Comparison of ENCODE assay signal across 1 cellular context in the genomic region with DNA sequence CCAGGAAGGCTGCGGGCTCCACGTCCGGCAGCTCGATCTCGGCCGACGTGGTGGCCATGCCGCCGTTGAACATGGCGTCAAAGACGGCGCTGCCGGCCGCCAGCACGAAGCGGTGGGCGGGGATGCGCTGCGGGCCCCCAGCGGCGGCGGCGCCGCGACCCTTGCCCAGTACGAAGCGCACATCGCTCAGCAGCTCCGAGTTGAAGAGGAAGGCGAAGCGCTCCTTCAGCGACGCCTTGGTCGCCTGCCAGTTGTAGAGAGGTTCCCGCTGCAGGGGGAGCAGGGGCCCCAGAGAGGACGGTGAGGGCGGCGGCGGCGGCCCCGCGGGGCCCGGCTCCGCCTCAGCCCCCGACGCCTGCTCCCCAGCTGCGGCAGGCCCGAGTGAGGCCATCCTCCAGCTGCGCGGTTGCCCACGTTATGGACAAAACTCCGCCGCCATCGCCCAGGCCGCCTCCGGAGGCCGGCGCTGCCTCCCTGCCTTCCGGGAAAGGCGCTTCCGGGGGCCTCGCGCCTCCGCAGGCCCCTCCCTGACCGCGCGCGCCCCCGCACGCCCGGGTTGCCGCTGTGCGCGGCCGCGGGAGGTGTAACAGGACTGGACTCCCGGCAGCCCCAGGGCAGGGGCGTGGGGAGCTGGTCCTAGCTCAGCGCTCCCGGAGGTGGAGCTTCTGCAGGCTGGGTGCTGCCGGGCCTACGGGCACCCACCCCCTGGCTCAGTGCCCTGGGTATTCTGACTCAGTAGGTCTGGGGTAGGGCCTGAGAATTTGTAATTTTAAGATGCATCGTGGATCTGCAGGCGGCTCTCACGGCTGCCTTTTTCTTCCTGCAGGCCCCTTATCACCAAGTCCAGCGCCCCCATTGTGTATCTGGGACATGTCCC.
TF ChIP-seq lines count a peak whose summit lies in the region.

A gene (minus strand): TSS at position 492 of the 877 bp plus-strand sequence. CDS start 101 bp downstream, at position 391.

TF ChIP-seq in SK-N-SH, 30 proteins besides CTCF, POLR2A, EP300 and RAD21 (continued from another document):
- no peak for TF ChIP-seq TEAD4 (IDR thresholded peaks at IDR 0.05; ENCODE audit: borderline replicate concordance, insufficient read depth)
- TF ChIP-seq, protein P1, sequence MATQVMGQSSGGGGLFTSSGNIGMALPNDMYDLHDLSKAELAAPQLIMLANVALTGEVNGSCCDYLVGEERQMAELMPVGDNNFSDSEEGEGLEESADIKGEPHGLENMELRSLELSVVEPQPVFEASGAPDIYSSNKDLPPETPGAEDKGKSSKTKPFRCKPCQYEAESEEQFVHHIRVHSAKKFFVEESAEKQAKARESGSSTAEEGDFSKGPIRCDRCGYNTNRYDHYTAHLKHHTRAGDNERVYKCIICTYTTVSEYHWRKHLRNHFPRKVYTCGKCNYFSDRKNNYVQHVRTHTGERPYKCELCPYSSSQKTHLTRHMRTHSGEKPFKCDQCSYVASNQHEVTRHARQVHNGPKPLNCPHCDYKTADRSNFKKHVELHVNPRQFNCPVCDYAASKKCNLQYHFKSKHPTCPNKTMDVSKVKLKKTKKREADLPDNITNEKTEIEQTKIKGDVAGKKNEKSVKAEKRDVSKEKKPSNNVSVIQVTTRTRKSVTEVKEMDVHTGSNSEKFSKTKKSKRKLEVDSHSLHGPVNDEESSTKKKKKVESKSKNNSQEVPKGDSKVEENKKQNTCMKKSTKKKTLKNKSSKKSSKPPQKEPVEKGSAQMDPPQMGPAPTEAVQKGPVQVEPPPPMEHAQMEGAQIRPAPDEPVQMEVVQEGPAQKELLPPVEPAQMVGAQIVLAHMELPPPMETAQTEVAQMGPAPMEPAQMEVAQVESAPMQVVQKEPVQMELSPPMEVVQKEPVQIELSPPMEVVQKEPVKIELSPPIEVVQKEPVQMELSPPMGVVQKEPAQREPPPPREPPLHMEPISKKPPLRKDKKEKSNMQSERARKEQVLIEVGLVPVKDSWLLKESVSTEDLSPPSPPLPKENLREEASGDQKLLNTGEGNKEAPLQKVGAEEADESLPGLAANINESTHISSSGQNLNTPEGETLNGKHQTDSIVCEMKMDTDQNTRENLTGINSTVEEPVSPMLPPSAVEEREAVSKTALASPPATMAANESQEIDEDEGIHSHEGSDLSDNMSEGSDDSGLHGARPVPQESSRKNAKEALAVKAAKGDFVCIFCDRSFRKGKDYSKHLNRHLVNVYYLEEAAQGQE (IDR thresholded peaks at IDR 0.05; ENCODE audit: low read depth, low read length) = no peak
- no peak for TF ChIP-seq MEF2A (IDR thresholded peaks at IDR 0.05; ENCODE audit: borderline replicate concordance, low read depth)
- TF ChIP-seq ELF1 (IDR thresholded peaks at IDR 0.05) = peak; percentile 77
- TF ChIP-seq RCOR1 (IDR thresholded peaks at IDR 0.05; ENCODE audit: low read length) = no peak
- TF ChIP-seq NFIC (IDR thresholded peaks at IDR 0.05; ENCODE audit: borderline replicate concordance) = peak; percentile 78
- TF ChIP-seq, protein P2, sequence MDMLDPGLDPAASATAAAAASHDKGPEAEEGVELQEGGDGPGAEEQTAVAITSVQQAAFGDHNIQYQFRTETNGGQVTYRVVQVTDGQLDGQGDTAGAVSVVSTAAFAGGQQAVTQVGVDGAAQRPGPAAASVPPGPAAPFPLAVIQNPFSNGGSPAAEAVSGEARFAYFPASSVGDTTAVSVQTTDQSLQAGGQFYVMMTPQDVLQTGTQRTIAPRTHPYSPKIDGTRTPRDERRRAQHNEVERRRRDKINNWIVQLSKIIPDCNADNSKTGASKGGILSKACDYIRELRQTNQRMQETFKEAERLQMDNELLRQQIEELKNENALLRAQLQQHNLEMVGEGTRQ (IDR thresholded peaks at IDR 0.05; ENCODE audit: borderline replicate concordance, low read depth, low read length) = no peak
- TF ChIP-seq FOXM1 (IDR thresholded peaks at IDR 0.05; ENCODE audit: low read depth) = no peak
- no peak for TF ChIP-seq FOXJ3 (CRISPR knock-in tag; IDR thresholded peaks at IDR 0.05)
- peak; percentile 70 for TF ChIP-seq YY1 (IDR thresholded peaks at IDR 0.05; ENCODE audit: low read depth)
- no peak for TF ChIP-seq RFX5 (IDR thresholded peaks at IDR 0.05; ENCODE audit: low read length)
TF ChIP-seq in SK-N-SH: peak in this region for 12.
